In genomic region chr4:113979157-113979972, GRCh38 we compare ENCODE assay signal across 8 cellular contexts. TPM values are rescaled to one million over a fixed set of nuclear protein-coding genes. Genes with fewer than 3 reads are reported as not detected.
DNase-seq lines count a peak whose midpoint lies in the region; ATAC-seq and TF ChIP-seq lines count a peak whose summit lies in the region.

Gene ARSJ (minus strand): TSS chr4:113979647. CDS start chr4:113978834, 813 bp downstream.

- H3K27me3 ChIP-seq in iPS-18a (ENCODE audit: control insufficient read depth, insufficient read depth, low read length), result peaks cover 14% of the 10 kb centered on the region
- no peaks in the 10 kb centered on the region for H3K27me3 ChIP-seq in rectal smooth muscle tissue (ENCODE audit: control insufficient read depth, insufficient read depth, low read length)

- H3K9ac ChIP-seq in iPS-18a (ENCODE audit: low read length) (peak within 1 kb of the TSS; percentile 57), rectal smooth muscle tissue (ENCODE audit: low read length) (peak within 1 kb of the TSS; percentile 92)

- no peaks in the 10 kb centered on the region for H3K9me3 ChIP-seq in iPS-18a (ENCODE audit: control insufficient read depth, low read depth, low read length)

- peak; percentile 10 for TF ChIP-seq CTCF in cardiac fibroblast (IDR thresholded peaks at IDR 0.05; ENCODE audit: low read depth, low read length)

- in situ Hi-C loops in SK-MEL-5 (cut with HindIII; ENCODE audit: low pct_unique_long_range_greater_than_20kb, low sequenced_read_pairs), result no loop called here

- H3K27ac ChIP-seq in iPS-18a (ENCODE audit: low read length) (no peak within 1 kb of the TSS), rectal smooth muscle tissue (ENCODE audit: low read depth, low read length) (peak within 1 kb of the TSS; percentile 86)

- H3K4me3 ChIP-seq in cardiac fibroblast (replicated peaks in 1 of 2; ENCODE audit: low read depth in 2 of 2, low read length in 2 of 2), result peak within 1 kb of the TSS; percentile 79 to 80
- peak within 1 kb of the TSS; percentile 81 for H3K4me3 ChIP-seq in iPS-18a (ENCODE audit: low read length)
- peak within 1 kb of the TSS; percentile 93 for H3K4me3 ChIP-seq in rectal smooth muscle tissue (ENCODE audit: low read length)

- peaks cover 25% of the 10 kb centered on the region for H3K4me1 ChIP-seq in iPS-18a (ENCODE audit: control insufficient read depth, low read depth, low read length)
- H3K4me1 ChIP-seq in rectal smooth muscle tissue (ENCODE audit: control insufficient read depth, insufficient read depth, low read length), result no peaks in the 10 kb centered on the region

- H3K36me3 ChIP-seq in iPS-18a (ENCODE audit: control insufficient read depth, low read depth, low read length), result no peaks in the 10 kb centered on the region
- H3K36me3 ChIP-seq in rectal smooth muscle tissue (ENCODE audit: control insufficient read depth, insufficient read depth, low read length), result no peaks in the 10 kb centered on the region

- DNase-seq in stimulated activated CD4-positive, alpha-beta T cell treated with anti-CD3 and anti-CD28 coated beads, Interleukin-12 subunit alpha, Interleukin-12 subunit beta, amount 100 ng/mL, for 4 hours, result peak; percentile 26
- no peak for DNase-seq in stimulated activated CD4-positive, alpha-beta T cell treated with anti-CD3 and anti-CD28 coated beads, Interleukin-1b, Interleukin-23, amount 100 ng/mL, for 48 hours
- DNase-seq in SK-MEL-5 (ENCODE audit: low read depth, low spot score) (peak; percentile 56), cardiac fibroblast (ENCODE audit: low read depth in 2 of 2) (peak; percentile 86 to 93), mesenteric fat pad (ENCODE audit: low spot score) (no peak)

- ATAC-seq in HG03457 (IDR thresholded peaks at IDR 0.05; ENCODE audit: unreplicated experiment), result no peak

RNA-seq across cellular contexts. Expression of gene ARSJ, which starts in this region (rescaled TPM):
- 2.9 and 3.0 TPM in 2 replicates for total RNA-seq in SK-MEL-5 (2014; rRNA removed; shearing (Covaris generic))
- polyA plus RNA-seq in SK-MEL-5 (2015; cell fraction: cytosol; rRNA removed), result 2.3 TPM in 2 replicates
- 2.9 and 7.8 TPM in 2 replicates for polyA plus RNA-seq in SK-MEL-5 (2015; cell fraction: nucleus; rRNA removed)
- total RNA-seq in mesenteric fat pad, result 2.4 TPM

Comparison
In these comparisons a context has a peak if more than half of its experiments do, and no peak if none do; other contexts are left out.
1. DNase-seq: peak in stimulated activated CD4-positive, alpha-beta T cell treated with anti-CD3 and anti-CD28 coated beads, Interleukin-12 subunit alpha, Interleukin-12 subunit beta, amount 100 ng/mL, for 4 hours (single experiment), SK-MEL-5 (single experiment) and cardiac fibroblast (2 of 2); none in stimulated activated CD4-positive, alpha-beta T cell treated with anti-CD3 and anti-CD28 coated beads, Interleukin-1b, Interleukin-23, amount 100 ng/mL, for 48 hours (single experiment) and mesenteric fat pad (single experiment).
2. Peak in every context shown above with its lines, with median percentiles within 50 percentile points of each other: H3K4me3 ChIP-seq.